8 cellular contexts compared by ENCODE assay signal in the genomic region with DNA sequence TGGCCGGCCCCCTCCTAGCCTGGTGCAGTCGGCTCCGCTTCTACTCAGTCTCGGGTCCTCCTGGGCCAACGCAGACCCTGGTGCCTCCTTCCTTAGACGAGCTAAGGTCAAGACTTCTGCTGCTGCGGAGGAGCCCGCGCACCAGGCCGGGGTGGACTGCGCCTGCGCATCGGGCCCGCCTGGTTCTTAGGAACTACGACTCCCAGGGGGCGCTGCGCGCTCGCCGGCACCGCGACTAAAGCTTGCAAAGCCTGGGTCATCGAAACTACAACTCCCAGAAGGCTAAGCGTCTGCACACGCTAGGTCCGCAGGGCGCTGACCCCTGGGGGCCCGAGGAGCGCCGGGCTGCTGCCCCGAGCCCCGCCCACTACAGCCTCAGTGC. TPM values are rescaled to one million over a fixed set of nuclear protein-coding genes. Genes with fewer than 3 reads are reported as not detected.
DNase-seq lines count a peak whose midpoint lies in the region; ATAC-seq and TF ChIP-seq lines count a peak whose summit lies in the region.

A gene (minus strand): TSS at position 145 of the 382 bp plus-strand sequence. CDS start 6,559 bp downstream, outside the sequence.

- H3K36me3 ChIP-seq in adipocyte (ENCODE audit: control insufficient read depth, insufficient read depth, low read length, severe bottlenecking) (no peaks in the 10 kb centered on the region), spleen (peaks cover 0 to 5% (median 0%) of the 10 kb centered on the region in 6 donors)

- ATAC-seq in GM21786 (IDR thresholded peaks at IDR 0.05; ENCODE audit: unreplicated experiment), result no peak

- H3K27ac ChIP-seq in spleen, result peak within 1 kb of the TSS in 4 of 8 donors; percentile 41 to 78 (median 52)

- intact Hi-C loops in spleen (cut with DNase I; ENCODE audit: low total_unique reads), result no loop called here

- WGBS in spleen, 5 donors, result 0 to 5% (median 2%) methylated on average over 14 to 32 of the region's 32 CpGs

- H3K4me1 ChIP-seq in adipocyte (ENCODE audit: control insufficient read depth, insufficient read depth, low read length), result peaks cover 3% of the 10 kb centered on the region
- peaks cover 7 to 23% (median 12%) of the 10 kb centered on the region in 6 donors for H3K4me1 ChIP-seq in spleen

- peak within 1 kb of the TSS; percentile 85 for H3K9ac ChIP-seq in adipocyte (ENCODE audit: low read length)

- H3K27me3 ChIP-seq in adipocyte (replicated peaks; ENCODE audit: control insufficient read depth, insufficient read depth, low read length) (no peaks in the 10 kb centered on the region), spleen (replicated peaks in 1 of 7) (no peaks in the 10 kb centered on the region)

- H3K4me3 ChIP-seq in adipocyte (ENCODE audit: low read length) (peak within 1 kb of the TSS; percentile 84), spleen (peak within 1 kb of the TSS; percentile 53 to 84 (median 64))

- peak in 4 of 11 experiments; percentile 39 to 42 (median 40) for TF ChIP-seq CTCF in spleen (IDR thresholded peaks at IDR 0.05 in 8 of 11, conservative IDR thresholded peaks at IDR 0.05 in 3 of 11)

- peak; percentile 85 for DNase-seq in DMS114 treated with DMSO at 0.1 percent for 48 hours (lab: John Stamatoyannopoulos, UW; ENCODE audit: unreplicated experiment)
- DNase-seq in T-helper 2 cell, result peak; percentile 30 to 72 (median 63)
- no peak for DNase-seq in adipocyte (ENCODE audit: low read depth)
- peak; percentile 93 to 96 for DNase-seq in hippocampal formation (lab: John Stamatoyannopoulos, UW)
- DNase-seq in spleen, result peak; percentile 94
- DNase-seq in NK-92 treated with Interleukin-12 subunit alpha and Interleukin-12 subunit beta, amount 100 ng/mL, for 24 hours (lab: John Stamatoyannopoulos, UW), result no peak
- no peak for DNase-seq in epidermal melanocyte (ENCODE audit: insufficient read length, low spot score)

- TF ChIP-seq POLR2A in spleen (IDR thresholded peaks at IDR 0.05), result peak in 1 of 3 donors; percentile 46

- H3K9me3 ChIP-seq in adipocyte (ENCODE audit: control insufficient read depth, low read length) (no peaks in the 10 kb centered on the region), spleen (peaks cover 0 to 59% (median 14%) of the 10 kb centered on the region in 8 donors)

RNA-seq across cellular contexts. Expression of the gene that starts here (rescaled TPM):
- 1 to 10 TPM; 3.0 to 6.8 (median 4.4) TPM for total RNA-seq in spleen
- 1 to 10 TPM in 2 of 3 donors, under 1 TPM in 1; 0.70 to 1.7 (median 1.2) TPM for polyA plus RNA-seq in spleen

Comparison
In these comparisons a context has a peak if more than half of its experiments do, and no peak if none do; other contexts are left out.
1. DNase-seq: peak in DMS114 treated with DMSO at 0.1 percent for 48 hours (single experiment), T-helper 2 cell (5 of 5), hippocampal formation (2 of 2) and spleen (single experiment); none in adipocyte (single experiment), NK-92 treated with Interleukin-12 subunit alpha and Interleukin-12 subunit beta, amount 100 ng/mL, for 24 hours (single experiment) and epidermal melanocyte (single experiment).